In genomic region chr5:119200795-119201194, GRCh38 we compare ENCODE assay signal across 27 cellular contexts.
DNase-seq lines count a peak whose midpoint lies in the region; ATAC-seq, FAIRE-seq and TF ChIP-seq lines count a peak whose summit lies in the region.
"Had no signal": no experiment of that assay in that cellular context is flagged by ENCODE, and none has a peak within 500 bp of the region (broad histone marks: within the 10 kb centered on the region; RNA-seq: fewer than 3 reads in every experiment).

No MANE protein-coding gene starts in this region.

- CTCF ChIA-PET in K562 (lab: Yijun Ruan, JAX; ENCODE audit: low intra/inter-chr PET ratio), result no interaction called here

- no TSS peak for BruUV-seq in K562 (replicated peaks; lab: Mats Ljungman, UMichigan)

- H3K9me3 ChIP-seq in K562 (replicated peaks; ENCODE audit: control insufficient read depth, insufficient read depth, low read depth, low read length), result no peaks in the 10 kb centered on the region
- peaks cover 0 to 24% (median 0%) of the 10 kb centered on the region in 4 donors for H3K9me3 ChIP-seq in tibial nerve
- H3K9me3 ChIP-seq: MG63, right lobe of liver, upper lobe of left lung had no signal

- H3K9me3 Mint-ChIP-seq in GM23338, result no peaks in the 10 kb centered on the region
- peaks cover 6% of the 10 kb centered on the region for H3K9me3 Mint-ChIP-seq in neural crest cell

- H3K4me3 Mint-ChIP-seq in GM23338 (no peak overlapping the region), neural crest cell (no peak overlapping the region)
- H3K4me3 Mint-ChIP-seq: activated CD8-positive, alpha-beta T cell treated with anti-CD3 and anti-CD28 coated beads, Interleukin-2, amount 10 ng/mL, durations not matched to agents 7 days and 5 days; activated naive CD8-positive, alpha-beta T cell had no signal

- no peak for TF ChIP-seq CTCF in GM23338 (conservative IDR thresholded peaks at IDR 0.05; ENCODE audit: low read depth in 2 of 2)
- TF ChIP-seq CTCF in K562 (IDR thresholded peaks at IDR 0.05 in 2 of 3, conservative IDR thresholded peaks at IDR 0.05 in 1 of 3; ENCODE audit: insufficient read depth in 2 of 3, low read depth in 1 of 3, low read length in 3 of 3), result no peak
- no peak for TF ChIP-seq CTCF in neural crest cell (conservative IDR thresholded peaks at IDR 0.05)
- no peak for TF ChIP-seq CTCF in tibial nerve (IDR thresholded peaks at IDR 0.05)

- no peaks in the 10 kb centered on the region for H3K9me2 ChIP-seq in GM23338 (ENCODE audit: insufficient read depth)

- no peaks in the 10 kb centered on the region; the same call in 1 of the 2 replicates for H3K36me3 ChIP-seq in GM23338 (ENCODE audit: insufficient read depth)
- peaks cover 45% of the 10 kb centered on the region for H3K36me3 ChIP-seq in K562 (ENCODE audit: control insufficient read depth, insufficient read depth, low read length)
- peaks cover 5 to 84% (median 6%) of the 10 kb centered on the region in 3 donors for H3K36me3 ChIP-seq in tibial nerve

- H3K4me1 ChIP-seq in GM23338 (ENCODE audit: insufficient read depth), result no peaks in the 10 kb centered on the region
- no peaks in the 10 kb centered on the region; a peak in 2 of 5 replicates for H3K4me1 ChIP-seq in K562 (replicated peaks in 1 of 2; ENCODE audit: control insufficient read depth in 2 of 2, insufficient read depth in 2 of 2, low read length in 2 of 2)
- no peaks in the 10 kb centered on the region for H3K4me1 ChIP-seq in tibial nerve
- H3K4me1 ChIP-seq: right lobe of liver, upper lobe of left lung had no signal

- H4K20me1 ChIP-seq in GM23338 (replicated peaks; ENCODE audit: insufficient read depth) (no peaks in the 10 kb centered on the region), K562 (replicated peaks; ENCODE audit: control insufficient read depth, insufficient read depth, low read length) (no peaks in the 10 kb centered on the region)

- H2AFZ ChIP-seq in GM23338, result no peak overlapping the region
- no peak overlapping the region for H2AFZ ChIP-seq in K562 (ENCODE audit: low read depth, low read length)

- no peak overlapping the region for H3K9ac ChIP-seq in K562 (ENCODE audit: insufficient read depth in 1 of 2, low read depth in 2 of 2, low read length in 2 of 2)

- H3K27ac ChIP-seq in GM23338 (ENCODE audit: low read depth) (peak overlapping the region; percentile 48; the same call in 1 of the 2 replicates), K562 (ENCODE audit: extremely low read depth, low read depth, low read length) (no peak overlapping the region), tibial nerve (no peak overlapping the region)
- H3K27ac ChIP-seq: right lobe of liver, upper lobe of left lung had no signal

- FAIRE-seq in K562 (lab: Jason Lieb, UNC), result peak; percentile 19
- FAIRE-seq: bronchial epithelial cell, colon had no signal

- TF ChIP-seq POLR2A in K562 (conservative IDR thresholded peaks at IDR 0.05) (no peak), tibial nerve (IDR thresholded peaks at IDR 0.05) (no peak)

- POLR2A ChIA-PET in K562 (lab: Yijun Ruan, JAX), result interaction anchor here (1.3 kb wide), 1 partner anchor 9 kb away, joined by 7 read pairs; no protein-coding TSS in a partner anchor

- TF ChIP-seq EP300 in K562 (IDR thresholded peaks at IDR 0.05; ENCODE audit: low read length), result no peak
- TF ChIP-seq EP300 in tibial nerve (IDR thresholded peaks at IDR 0.05), result no peak

- H3K27me3 Mint-ChIP-seq in GM23338 (ENCODE audit: insufficient read depth, low read depth, poor library complexity) (no peaks in the 10 kb centered on the region), neural crest cell (ENCODE audit: low read depth) (no peaks in the 10 kb centered on the region)
- H3K27me3 Mint-ChIP-seq: activated naive CD8-positive, alpha-beta T cell had no signal

- H3K4me1 Mint-ChIP-seq in GM23338 (no peaks in the 10 kb centered on the region), neural crest cell (peaks cover 9% of the 10 kb centered on the region)

- no peaks in the 10 kb centered on the region for H3K9me1 ChIP-seq in K562 (ENCODE audit: control insufficient read depth, insufficient read depth, low read length)

- H3K4me2 ChIP-seq in GM23338 (no peak overlapping the region), K562 (ENCODE audit: insufficient read depth, low read length) (no peak overlapping the region)

- intact Hi-C loops in K562 (cut with micrococcal nuclease), result no loop called here

- H3K27ac Mint-ChIP-seq in GM23338 (no peak overlapping the region), neural crest cell (ENCODE audit: unreplicated experiment) (peak overlapping the region; percentile 38)
- H3K27ac Mint-ChIP-seq: activated CD8-positive, alpha-beta T cell treated with anti-CD3 and anti-CD28 coated beads, Interleukin-2, amount 10 ng/mL, durations not matched to agents 7 days and 5 days; activated naive CD8-positive, alpha-beta T cell had no signal

- no peaks in the 10 kb centered on the region for H3K27me3 ChIP-seq in GM23338 (ENCODE audit: insufficient read depth)
- H3K27me3 ChIP-seq in K562 (ENCODE audit: control insufficient read depth in 2 of 2, insufficient read depth in 2 of 2, low read length in 2 of 2), result no peaks in the 10 kb centered on the region
- H3K27me3 ChIP-seq in tibial nerve, result no peaks in the 10 kb centered on the region
- H3K27me3 ChIP-seq: MG63, right lobe of liver, upper lobe of left lung had no signal

- H3F3A ChIP-seq in GM23338 (replicated peaks; ENCODE audit: low read depth), result no peaks in the 10 kb centered on the region

- DNase-seq in GM23338 (ENCODE audit: low spot score) (no peak), NOMO-1 treated with DMSO at 0.1 percent for 48 hours (lab: John Stamatoyannopoulos, UW; ENCODE audit: unreplicated experiment) (peak; percentile 54), K562 (ENCODE audit: extremely low read depth in 1 of 4, low spot score in 3 of 4) (no peak), neural crest cell (ENCODE audit: low read depth, low spot score) (no peak), tibial nerve (ENCODE audit: low spot score in 2 of 2) (no peak)
- DNase-seq: activated CD4-positive, alpha-beta T cell treated with anti-CD3 and anti-CD28 coated beads for 1 hour; activated CD8-positive, alpha-beta T cell treated with anti-CD3 and anti-CD28 coated beads, Interleukin-2, amount 10 ng/mL, durations not matched to agents 7 days and 5 days; activated effector memory CD4-positive, alpha-beta T cell treated with Interleukin-2 at 50 U/mL for 16 hours; anterior cingulate cortex; C1 segment of cervical spinal cord; DMS79 treated with DMSO at 0.1 percent for 48 hours; effector memory CD4-positive, alpha-beta T cell; MG63; NCI-H1436 treated with DMSO at 0.1 percent for 48 hours; NCI-H345; NCI-H748 treated with DMSO at 0.1 percent for 48 hours; OCI-M1; right lobe of liver; stimulated activated CD4-positive, alpha-beta T cell treated with anti-CD3 and anti-CD28 coated beads, Interleukin-4, amount 100 ng/mL, for 1 hour; T-helper 9 cell; upper lobe of left lung had no signal

- ATAC-seq in GM23338, result no peak
- ATAC-seq in K562, result no peak
- no peak for ATAC-seq in GM21576 (IDR thresholded peaks at IDR 0.05; ENCODE audit: unreplicated experiment)
- no peak for ATAC-seq in GM21390 (IDR thresholded peaks at IDR 0.05; ENCODE audit: unreplicated experiment)
- ATAC-seq: activated CD8-positive, alpha-beta T cell treated with anti-CD3 and anti-CD28 coated beads, Interleukin-2, amount 10 ng/mL, durations not matched to agents 7 days and 5 days; right lobe of liver had no signal

- H3K4me3 ChIP-seq in GM23338 (no peak overlapping the region), K562 (no peak overlapping the region), tibial nerve (no peak overlapping the region)
- H3K4me3 ChIP-seq: lung, MG63, right lobe of liver, upper lobe of left lung had no signal

- H3K79me2 ChIP-seq in GM23338 (replicated peaks; ENCODE audit: insufficient read depth) (peaks cover 5% of the 10 kb centered on the region; the same call in 1 of the 2 replicates), K562 (ENCODE audit: control insufficient read depth, insufficient read depth, low read length) (no peaks in the 10 kb centered on the region)

- in situ Hi-C loops in K562 (cut with MboI), result no loop called here

- TF ChIP-seq RAD21 in K562 (CRISPR knock-in tag; conservative IDR thresholded peaks at IDR 0.05 in 1 of 2, IDR thresholded peaks at IDR 0.05 in 1 of 2), result no peak

- H3K36me3 Mint-ChIP-seq in GM23338 (ENCODE audit: low read depth) (peaks cover 40% of the 10 kb centered on the region), neural crest cell (ENCODE audit: low read depth) (peaks cover 45% of the 10 kb centered on the region)

TF ChIP-seq in GM23338, 12 proteins besides CTCF, POLR2A, EP300 and RAD21 (continues in another document):
- no peak for TF ChIP-seq EZH2 (IDR thresholded peaks at IDR 0.05; ENCODE audit: low read depth, unreplicated experiment)
- no peak for TF ChIP-seq CREB1 (CRISPR knock-in tag; IDR thresholded peaks at IDR 0.05; ENCODE audit: low read depth)
- no peak for TF ChIP-seq STAT1 (IDR thresholded peaks at IDR 0.05; ENCODE audit: unreplicated experiment)

TF ChIP-seq in K562, 482 proteins besides CTCF, POLR2A, EP300 and RAD21 (continues in another document):
- TF ChIP-seq ARID1B (IDR thresholded peaks at IDR 0.05), result peak; percentile 13; the same call in 1 of the 2 replicates
- peak in 1 of 2 experiments; percentile 69; a peak in 1 of 4 replicates for TF ChIP-seq ETV6 (IDR thresholded peaks at IDR 0.05; ENCODE audit: borderline replicate concordance in 1 of 2, low read depth in 2 of 2, low read length in 1 of 2)
- no peak for TF ChIP-seq ETV6 (CRISPR knock-in tag; IDR thresholded peaks at IDR 0.05; ENCODE audit: borderline replicate concordance)
- no peak for TF ChIP-seq NCOR1 (IDR thresholded peaks at IDR 0.05)
- TF ChIP-seq RCOR1 (IDR thresholded peaks at IDR 0.05; ENCODE audit: borderline replicate concordance in 1 of 2, low read depth in 2 of 2, low read length in 2 of 2), result peak in 1 of 2 experiments; percentile 51; a peak in 1 of 4 replicates
- no peak for TF ChIP-seq STAT6 (CRISPR knock-in tag; IDR thresholded peaks at IDR 0.05)
